Comparison of ENCODE assay signal across 22 cellular contexts in genomic region chr3:59335338-59335737, GRCh38.
"Had no signal": no experiment of that assay in that cellular context is flagged by ENCODE, and none has a peak within 500 bp of the region (broad histone marks: within the 10 kb centered on the region; RNA-seq: fewer than 3 reads in every experiment).

No MANE protein-coding gene starts in this region.

- H3K36me3 ChIP-seq: gastrocnemius medialis, neural progenitor cell, ovary, right lobe of liver, thoracic aorta, tibial nerve, vagina had no signal

- H3K9me3 ChIP-seq: gastrocnemius medialis, ovary, psoas muscle, right lobe of liver, thoracic aorta, tibial nerve, vagina had no signal

- H3K4me1 ChIP-seq: gastrocnemius medialis, neural progenitor cell, psoas muscle, vagina had no signal

- H3K27me3 ChIP-seq: gastrocnemius medialis, neural progenitor cell, ovary, right lobe of liver, tibial nerve, vagina had no signal

- DNase-seq: dorsolateral prefrontal cortex; effector CD4-positive, alpha-beta T cell; gastrocnemius medialis; head of caudate nucleus; hippocampal formation; left cardiac atrium; mesendoderm; midbrain; naive thymus-derived CD4-positive, alpha-beta T cell; nucleus accumbens; ovary; posterior cingulate gyrus; psoas muscle; right lobe of liver; small intestine; stimulated activated CD4-positive, alpha-beta T cell treated with anti-CD3 and anti-CD28 coated beads, Interleukin-15, amount 100 ng/mL, for 24 hours; stimulated activated CD4-positive, alpha-beta T cell treated with anti-CD3 and anti-CD28 coated beads, Interleukin-2, amount 100 ng/mL, for 48 hours; stimulated activated naive B cell treated with anti-CD40 and anti-IgM and Interleukin-4, amounts not matched to agents 10 μg/mL and 1 μg/mL and 100 μg/mL, for 72 hours had no signal

- H2AFZ ChIP-seq: neural progenitor cell had no signal

- ATAC-seq: gastrocnemius medialis; naive thymus-derived CD4-positive, alpha-beta T cell; psoas muscle; stimulated activated naive B cell treated with anti-CD40 and anti-IgM and Interleukin-4, amounts not matched to agents 10 μg/mL and 1 μg/mL and 100 μg/mL, for 72 hours had no signal

- H3K9ac ChIP-seq: neural progenitor cell had no signal

- H3K4me3 ChIP-seq: dorsolateral prefrontal cortex, gastrocnemius medialis, neural progenitor cell, ovary, psoas muscle, right lobe of liver, thoracic aorta, tibial nerve, vagina had no signal

- H3K4me2 ChIP-seq: neural progenitor cell had no signal

- H3K27ac ChIP-seq: dorsolateral prefrontal cortex, gastrocnemius medialis, neural progenitor cell, ovary, psoas muscle, right lobe of liver, thoracic aorta, tibial nerve, vagina had no signal
